30 cellular contexts compared by ENCODE assay signal in genomic region chr17:82143333-82143732, GRCh38. TPM values are rescaled to one million over a fixed set of nuclear protein-coding genes. Genes with fewer than 3 reads are reported as not detected.
DNase-seq lines count a peak whose midpoint lies in the region; ATAC-seq and TF ChIP-seq lines count a peak whose summit lies in the region.
"Had no signal": no experiment of that assay in that cellular context is flagged by ENCODE, and none has a peak within 500 bp of the region (broad histone marks: within the 10 kb centered on the region; RNA-seq: fewer than 3 reads in every experiment).

No MANE protein-coding gene starts in this region.

- H3K27me3 Mint-ChIP-seq in CD4-positive, alpha-beta memory T cell, result no peaks in the 10 kb centered on the region
- no peaks in the 10 kb centered on the region for H3K27me3 Mint-ChIP-seq in WTC11 (ENCODE audit: low read depth)
- no peaks in the 10 kb centered on the region for H3K27me3 Mint-ChIP-seq in glutamatergic neuron (ENCODE audit: unreplicated experiment)
- no peaks in the 10 kb centered on the region for H3K27me3 Mint-ChIP-seq in type B pancreatic cell

- peak overlapping the region in 4 of 7 donors; percentile 9 to 77 (median 54) for H3K27ac Mint-ChIP-seq in CD4-positive, alpha-beta memory T cell
- H3K27ac Mint-ChIP-seq in WTC11 (peak overlapping the region; percentile 26; the same call in 1 of the 2 replicates), glutamatergic neuron (ENCODE audit: unreplicated experiment) (no peak overlapping the region), type B pancreatic cell (peak overlapping the region; percentile 11)

- no peak for TF ChIP-seq CTCF in WTC11 (IDR thresholded peaks at IDR 0.05)
- TF ChIP-seq CTCF in glutamatergic neuron (IDR thresholded peaks at IDR 0.05; ENCODE audit: partially characterized antibody, unreplicated experiment), result no peak
- no peak for TF ChIP-seq CTCF in type B pancreatic cell (conservative IDR thresholded peaks at IDR 0.05)
- no peak for TF ChIP-seq CTCF in tibial artery (IDR thresholded peaks at IDR 0.05)

- no peaks in the 10 kb centered on the region for H3K9me3 Mint-ChIP-seq in CD4-positive, alpha-beta memory T cell
- H3K9me3 Mint-ChIP-seq in WTC11 (peaks cover 4% of the 10 kb centered on the region; the same call in 1 of the 2 replicates), glutamatergic neuron (ENCODE audit: unreplicated experiment) (peaks cover 5% of the 10 kb centered on the region), type B pancreatic cell (no peaks in the 10 kb centered on the region)
- H3K9me3 Mint-ChIP-seq: CD8-positive, alpha-beta memory T cell had no signal

- H3K4me1 ChIP-seq in CD4-positive, alpha-beta memory T cell (ENCODE audit: insufficient read depth, low read length), result no peaks in the 10 kb centered on the region
- no peaks in the 10 kb centered on the region for H3K4me1 ChIP-seq in tibial artery
- H3K4me1 ChIP-seq: A549; BLaER1 treated with 17β-estradiol and CSF1 and Interleukin-3, amounts not matched to agents 10 nM and 100 nM; SJCRH30 had no signal

- no peak for DNase-seq in CD4-positive, alpha-beta memory T cell
- DNase-seq in WTC11 (ENCODE audit: low spot score) (no peak), glutamatergic neuron (no peak), type B pancreatic cell (ENCODE audit: extremely low spot score, unreplicated experiment) (no peak), CD1c-positive myeloid dendritic cell (ENCODE audit: extremely low spot score) (no peak), tibial artery (no peak)
- DNase-seq: AML-193; CD8-positive, alpha-beta memory T cell; DMS 273 treated with DMSO at 0.1 percent for 48 hours; DMS79; EL; GDM1; GM23248; H7; Kasumi-1; NCI-H1105; NCI-H1436 treated with DMSO at 0.1 percent for 48 hours; NCI-H187 treated with DMSO at 0.1 percent for 48 hours; NCI-H2107; NCI-H524 treated with DMSO at 0.1 percent for 48 hours; NCI-H774; NK-92 treated with Interleukin-12 subunit alpha and Interleukin-12 subunit beta, amount 100 ng/mL, for 24 hours; PC-3; SJCRH30 had no signal

- peaks cover 6 to 11% of the 10 kb centered on the region in 2 donors for H3K36me3 Mint-ChIP-seq in CD4-positive, alpha-beta memory T cell
- peaks cover 8% of the 10 kb centered on the region for H3K36me3 Mint-ChIP-seq in WTC11
- H3K36me3 Mint-ChIP-seq in glutamatergic neuron (ENCODE audit: unreplicated experiment), result peaks cover 3% of the 10 kb centered on the region
- H3K36me3 Mint-ChIP-seq in type B pancreatic cell, result peaks cover 8% of the 10 kb centered on the region

- intact Hi-C loops in CD4-positive, alpha-beta memory T cell (cut with micrococcal nuclease), result no loop called here
- intact Hi-C loops in tibial artery (cut with DNase I; ENCODE audit: low total_unique reads), result no loop called here

- CTCF ChIA-PET in CD4-positive, alpha-beta memory T cell (lab: Charles Lee; ENCODE audit: partially characterized antibody), result interaction anchor here (1.0 to 1.4 kb wide), 2 partner anchors 11 to 113 kb away, joined by 3 to 4 read pairs; no protein-coding TSS in a partner anchor
- CTCF ChIA-PET in WTC11 (lab: Charles Lee), result interaction anchor here (3.3 kb wide), 1 partner anchor 11 kb away, joined by 17 read pairs; no protein-coding TSS in a partner anchor

- H3K27me3 ChIP-seq in CD4-positive, alpha-beta memory T cell (ENCODE audit: insufficient read depth, low read length), result no peaks in the 10 kb centered on the region
- no peaks in the 10 kb centered on the region for H3K27me3 ChIP-seq in tibial artery
- H3K27me3 ChIP-seq: BLaER1 treated with 17β-estradiol and CSF1 and Interleukin-3, amounts not matched to agents 10 nM and 100 nM; SJCRH30 had no signal

- H3K4me3 Mint-ChIP-seq in CD4-positive, alpha-beta memory T cell, result no peak overlapping the region
- H3K4me3 Mint-ChIP-seq in WTC11, result no peak overlapping the region
- H3K4me3 Mint-ChIP-seq in glutamatergic neuron (ENCODE audit: unreplicated experiment), result peak overlapping the region; percentile 65
- no peak overlapping the region for H3K4me3 Mint-ChIP-seq in type B pancreatic cell
- H3K4me3 Mint-ChIP-seq: CD8-positive, alpha-beta memory T cell had no signal

- H3K27ac ChIP-seq in CD4-positive, alpha-beta memory T cell (ENCODE audit: low read depth, low read length), result no peak overlapping the region
- H3K27ac ChIP-seq in tibial artery, result no peak overlapping the region
- H3K27ac ChIP-seq: A549; BLaER1 treated with 17β-estradiol and CSF1 and Interleukin-3, amounts not matched to agents 10 nM and 100 nM; GM23248; SJCRH30 had no signal

- no peak overlapping the region for H3K4me3 ChIP-seq in CD4-positive, alpha-beta memory T cell (ENCODE audit: low read length in 2 of 2)
- H3K4me3 ChIP-seq in tibial artery, result no peak overlapping the region
- H3K4me3 ChIP-seq: A549; BLaER1 treated with 17β-estradiol and CSF1 and Interleukin-3, amounts not matched to agents 10 nM and 100 nM; GM23248; SJCRH30 had no signal

- no peaks in the 10 kb centered on the region for H3K4me1 Mint-ChIP-seq in CD4-positive, alpha-beta memory T cell
- H3K4me1 Mint-ChIP-seq in WTC11, result no peaks in the 10 kb centered on the region
- peaks cover 3% of the 10 kb centered on the region for H3K4me1 Mint-ChIP-seq in glutamatergic neuron (ENCODE audit: low read depth, unreplicated experiment)
- H3K4me1 Mint-ChIP-seq in type B pancreatic cell (ENCODE audit: unreplicated experiment), result peaks cover 14% of the 10 kb centered on the region
- H3K4me1 Mint-ChIP-seq: CD8-positive, alpha-beta memory T cell had no signal

- no peaks in the 10 kb centered on the region for H3K36me3 ChIP-seq in CD4-positive, alpha-beta memory T cell (ENCODE audit: insufficient read depth, low read length)
- H3K36me3 ChIP-seq in tibial artery, result peaks cover 0 to 11% (median 10%) of the 10 kb centered on the region in 3 donors
- H3K36me3 ChIP-seq: BLaER1 treated with 17β-estradiol and CSF1 and Interleukin-3, amounts not matched to agents 10 nM and 100 nM; SJCRH30 had no signal

- ATAC-seq in WTC11, result no peak
- ATAC-seq in GM19023 (IDR thresholded peaks at IDR 0.05; ENCODE audit: unreplicated experiment), result no peak
- ATAC-seq: A549, HepG2, PC-3, Right ventricle myocardium inferior, SK-N-SH treated with all-trans-retinoic acid at 6 μM for 48 hours had no signal

- POLR2A ChIA-PET in CD4-positive, alpha-beta memory T cell (lab: Charles Lee; ENCODE audit: partially characterized antibody), result interaction anchor here (1.3 kb wide), 1 partner anchor 17 kb away, joined by 5 read pairs; no protein-coding TSS in a partner anchor
- POLR2A ChIA-PET in WTC11 (lab: Charles Lee), result no interaction called here

- no peaks in the 10 kb centered on the region for H3K9me3 ChIP-seq in CD4-positive, alpha-beta memory T cell (ENCODE audit: control insufficient read depth in 1 of 2, low read length in 2 of 2)
- H3K9me3 ChIP-seq in tibial artery, result no peaks in the 10 kb centered on the region
- H3K9me3 ChIP-seq: A549; BLaER1 treated with 17β-estradiol and CSF1 and Interleukin-3, amounts not matched to agents 10 nM and 100 nM; SJCRH30 had no signal

TF ChIP-seq in WTC11, 78 proteins besides CTCF, POLR2A, EP300 and RAD21 (continues in another document):
- TF ChIP-seq ARID4B (CRISPR knock-in tag; IDR thresholded peaks at IDR 0.05; ENCODE audit: borderline replicate concordance) (no peak), TEAD1 (CRISPR knock-in tag; IDR thresholded peaks at IDR 0.05) (no peak), SMAD3 (CRISPR knock-in tag; IDR thresholded peaks at IDR 0.05; ENCODE audit: borderline replicate concordance) (no peak), MLX (CRISPR knock-in tag; IDR thresholded peaks at IDR 0.05) (no peak), JAZF1 (CRISPR knock-in tag; IDR thresholded peaks at IDR 0.05) (no peak), RORB (CRISPR knock-in tag; IDR thresholded peaks at IDR 0.05) (no peak), TP53 (CRISPR knock-in tag; IDR thresholded peaks at IDR 0.05) (no peak), ZNF121 (CRISPR knock-in tag; IDR thresholded peaks at IDR 0.05) (no peak), ZNF317 (CRISPR knock-in tag; IDR thresholded peaks at IDR 0.05; ENCODE audit: borderline replicate concordance, low read depth) (no peak)

RNA-seq across cellular contexts. Expression of gene FASN, which starts 45.3 kb away (rescaled TPM):
- 10 to 100 TPM; 26.5 to 27.7 TPM for total RNA-seq in CD4-positive, alpha-beta memory T cell
- polyA plus RNA-seq in CD4-positive, alpha-beta memory T cell, result 1 to 10 TPM in 1 of 2 donors, under 1 TPM in 1; 0.03 to 3.5 TPM
- total RNA-seq in WTC11 (2021) (611 to 742 TPM (median 654 TPM) in 3 replicates), glutamatergic neuron (ENCODE audit: unreplicated experiment) (439 TPM), type B pancreatic cell (ENCODE audit: low replicate concordance) (228 and 326 TPM in 2 replicates)
